ENCODE assay signal across 14 cellular contexts in genomic region chr3:99751649-99752048, GRCh38.
DNase-seq lines count a peak whose midpoint lies in the region; ATAC-seq lines count a peak whose summit lies in the region.
"Had no signal": no experiment of that assay in that cellular context is flagged by ENCODE, and none has a peak within 500 bp of the region (broad histone marks: within the 10 kb centered on the region; RNA-seq: fewer than 3 reads in every experiment).

No MANE protein-coding gene starts in this region.

- in situ Hi-C loops in SK-MEL-5 (cut with HindIII; ENCODE audit: low pct_unique_long_range_greater_than_20kb, low sequenced_read_pairs), result no loop called here

- DNase-seq in EL (peak; percentile 73), SK-MEL-5 (ENCODE audit: low read depth, low spot score) (peak; percentile 37), fibroblast of gingiva (ENCODE audit: low read depth) (peak; percentile 55), pulmonary artery endothelial cell (ENCODE audit: low read depth, low spot score) (peak; percentile 55), left lobe of liver (ENCODE audit: low spot score) (no peak), NCI-H2196 (lab: John Stamatoyannopoulos, UW; ENCODE audit: unreplicated experiment) (no peak), NCI-H526 (lab: John Stamatoyannopoulos, UW) (no peak)
- DNase-seq in effector CD8-positive, alpha-beta T cell (lab: John Stamatoyannopoulos, UW), result no peak
- DNase-seq: activated CD4-positive, alpha-beta T cell treated with anti-CD3 and anti-CD28 coated beads, Interleukin-2, amount 50 U/mL, for 4 hours; body of pancreas; MV-4-11; PC-9; T-helper 9 cell had no signal

- no peak for ATAC-seq in left lobe of liver
- ATAC-seq: body of pancreas; stimulated activated memory B cell treated with anti-CD40 and anti-IgM and Interleukin-4, amounts not matched to agents 10 μg/mL and 1 μg/mL and 100 μg/mL, for 72 hours had no signal

Comparison
In these comparisons a context has a peak if more than half of its experiments do, and no peak if none do; other contexts are left out.
1. DNase-seq: peak in EL (single experiment), SK-MEL-5 (single experiment), fibroblast of gingiva (single experiment) and pulmonary artery endothelial cell (single experiment); none in left lobe of liver (single experiment), NCI-H2196 (single experiment), NCI-H526 (0 of 2) and effector CD8-positive, alpha-beta T cell (single experiment).